ENCODE assay signal across 13 cellular contexts in genomic region chr13:103067751-103068563, GRCh38. TPM values are rescaled to one million over a fixed set of nuclear protein-coding genes. Genes with fewer than 3 reads are reported as not detected.
A peak's percentile ranks its signal among the peaks of the same experiment; 100 is the strongest.
DNase-seq lines count a peak whose midpoint lies in the region; ATAC-seq and TF ChIP-seq lines count a peak whose summit lies in the region.
"Had no signal": no experiment of that assay in that cellular context is flagged by ENCODE, and none has a peak within 500 bp of the region (broad histone marks: within the 10 kb centered on the region; RNA-seq: fewer than 3 reads in every experiment).

No MANE protein-coding gene starts in this region.

- no peaks in the 10 kb centered on the region for H3K9me3 ChIP-seq in tibial artery

- no peaks in the 10 kb centered on the region for H3K4me1 ChIP-seq in tibial artery

- TF ChIP-seq CTCF in neural crest cell (conservative IDR thresholded peaks at IDR 0.05), result no peak
- no peak for TF ChIP-seq CTCF in tibial artery (IDR thresholded peaks at IDR 0.05)

- H3K4me1 Mint-ChIP-seq in neural crest cell, result peaks cover 40% of the 10 kb centered on the region
- H3K4me1 Mint-ChIP-seq in effector memory CD8-positive, alpha-beta T cell (ENCODE audit: low read depth in 2 of 2), result no peaks in the 10 kb centered on the region

- no peak overlapping the region for H3K4me3 Mint-ChIP-seq in neural crest cell
- no peak overlapping the region for H3K4me3 Mint-ChIP-seq in effector memory CD8-positive, alpha-beta T cell

- no peaks in the 10 kb centered on the region for H3K27me3 Mint-ChIP-seq in neural crest cell (ENCODE audit: low read depth)
- no peaks in the 10 kb centered on the region for H3K27me3 Mint-ChIP-seq in effector memory CD8-positive, alpha-beta T cell

- no peaks in the 10 kb centered on the region for H3K36me3 ChIP-seq in tibial artery

- no peak overlapping the region for H3K27ac ChIP-seq in tibial artery

- peak; percentile 75 for ATAC-seq in HG02642 (IDR thresholded peaks at IDR 0.05; ENCODE audit: poor library complexity, unreplicated experiment)
- ATAC-seq in effector memory CD8-positive, alpha-beta T cell (replicated peaks), result no peak

- no peaks in the 10 kb centered on the region for H3K27me3 ChIP-seq in tibial artery

- peaks cover 4% of the 10 kb centered on the region for H3K9me3 Mint-ChIP-seq in neural crest cell
- H3K9me3 Mint-ChIP-seq in effector memory CD8-positive, alpha-beta T cell, result peaks cover 0 to 5% of the 10 kb centered on the region in 2 donors

- DNase-seq in NCI-H1092 treated with DMSO at 0.1 percent for 48 hours (lab: John Stamatoyannopoulos, UW) (peak; percentile 10), NCI-H1092 (lab: John Stamatoyannopoulos, UW) (no peak), NCI-H526 treated with DMSO at 0.1 percent for 48 hours (lab: John Stamatoyannopoulos, UW) (peak; percentile 75), neural crest cell (ENCODE audit: low read depth, low spot score) (no peak), tibial artery (no peak)
- DNase-seq in effector memory CD8-positive, alpha-beta T cell, result no peak
- no peak for DNase-seq in activated CD8-positive, alpha-beta memory T cell treated with anti-CD3 and anti-CD28 coated beads, Interleukin-2, amount 50 U/mL, for 4 hours
- DNase-seq: 8988T; activated T-cell treated with anti-CD3 and anti-CD28 coated beads, Interleukin-2, amount 50 U/mL, for 48 hours had no signal

- no peaks in the 10 kb centered on the region for H3K36me3 Mint-ChIP-seq in neural crest cell (ENCODE audit: low read depth)
- no peaks in the 10 kb centered on the region for H3K36me3 Mint-ChIP-seq in effector memory CD8-positive, alpha-beta T cell (ENCODE audit: insufficient read depth)

- intact Hi-C loops in tibial artery (cut with DNase I; ENCODE audit: low total_unique reads), result no loop called here

- no peak overlapping the region for H3K4me3 ChIP-seq in tibial artery

- peak overlapping the region; percentile 85 for H3K27ac Mint-ChIP-seq in neural crest cell (ENCODE audit: unreplicated experiment)
- H3K27ac Mint-ChIP-seq in effector memory CD8-positive, alpha-beta T cell, result no peak overlapping the region

RNA-seq across cellular contexts. Expression of gene SLC10A2, which starts 1.7 kb away (rescaled TPM):
- 0.07 and 0.09 TPM in 2 replicates for total RNA-seq in neural crest cell
- total RNA-seq: lung microvascular endothelial cell, SK-MEL-5, urinary bladder had no signal

Comparison
In these comparisons a context has a peak if more than half of its experiments do, and no peak if none do; other contexts are left out.
1. DNase-seq: peak in NCI-H1092 treated with DMSO at 0.1 percent for 48 hours (single experiment) and NCI-H526 treated with DMSO at 0.1 percent for 48 hours (single experiment); none in NCI-H1092 (single experiment), neural crest cell (single experiment), effector memory CD8-positive, alpha-beta T cell (0 of 3), activated CD8-positive, alpha-beta memory T cell treated with anti-CD3 and anti-CD28 coated beads, Interleukin-2, amount 50 U/mL, for 4 hours (single experiment) and tibial artery (0 of 2).